8 cellular contexts compared by ENCODE assay signal in the genomic region with DNA sequence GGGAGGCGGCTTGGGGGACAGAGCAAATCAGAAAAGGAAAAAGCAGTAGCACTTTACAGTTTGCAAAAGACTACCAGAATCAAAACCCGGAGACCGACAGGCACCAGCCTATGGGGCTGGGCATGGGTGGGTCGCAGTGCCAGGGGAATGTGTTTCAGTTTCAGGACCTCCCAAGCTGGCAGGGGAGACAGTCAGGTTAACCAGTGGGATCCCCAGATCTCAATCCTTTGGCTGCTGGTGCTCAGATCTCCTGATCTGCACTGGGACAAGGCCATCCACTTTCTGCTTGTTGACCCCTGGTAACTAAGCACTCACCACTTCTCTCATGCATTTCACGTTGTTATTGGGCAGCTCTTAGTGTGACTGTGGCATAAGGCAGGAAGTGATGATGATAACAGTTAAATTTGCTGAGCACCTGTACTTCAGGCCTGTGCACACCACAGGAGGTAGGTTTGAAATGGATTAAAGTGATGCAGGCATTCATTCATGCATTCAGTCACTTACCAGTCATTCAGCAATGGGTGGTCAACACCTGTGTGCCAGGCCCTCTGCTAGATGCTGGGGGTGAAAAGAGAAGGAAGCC. TPM values are rescaled to one million over a fixed set of nuclear protein-coding genes. Genes with fewer than 3 reads are reported as not detected.
DNase-seq lines count a peak whose midpoint lies in the region; ATAC-seq lines count a peak whose summit lies in the region.

No MANE protein-coding gene starts in this region.

- no peaks in the 10 kb centered on the region for H3K27me3 Mint-ChIP-seq in dendritic cell treated with granulocyte-macrophage colony-stimulating factor and Interleukin-4, amounts not matched to agents 40 ng/mL and 50 ng/mL, for 4 days
- no peaks in the 10 kb centered on the region for H3K27me3 Mint-ChIP-seq in naive thymus-derived CD8-positive, alpha-beta T cell

- POLR2A ChIA-PET in naive thymus-derived CD8-positive, alpha-beta T cell (lab: Charles Lee), result interaction anchor here (0.6 to 1.2 kb wide), 5 partner anchors 9 to 165 kb away, joined by 3 to 6 read pairs (median 3); partner anchors contain the start of gene TOR2A

- no peaks in the 10 kb centered on the region for H3K9me3 Mint-ChIP-seq in dendritic cell treated with granulocyte-macrophage colony-stimulating factor and Interleukin-4, amounts not matched to agents 40 ng/mL and 50 ng/mL, for 4 days
- H3K9me3 Mint-ChIP-seq in naive thymus-derived CD8-positive, alpha-beta T cell, result no peaks in the 10 kb centered on the region

- ATAC-seq in GM18907 (IDR thresholded peaks at IDR 0.05; ENCODE audit: unreplicated experiment) (peak; percentile 34), HG03460 (IDR thresholded peaks at IDR 0.05; ENCODE audit: unreplicated experiment) (no peak), GM18870 (IDR thresholded peaks at IDR 0.05; ENCODE audit: unreplicated experiment) (no peak)
- ATAC-seq in naive thymus-derived CD8-positive, alpha-beta T cell, result peak; percentile 40 to 75

- H3K27ac Mint-ChIP-seq in dendritic cell treated with granulocyte-macrophage colony-stimulating factor and Interleukin-4, amounts not matched to agents 40 ng/mL and 50 ng/mL, for 4 days, result peak overlapping the region; percentile 100
- peak overlapping the region; percentile 45 to 93 (median 82) for H3K27ac Mint-ChIP-seq in naive thymus-derived CD8-positive, alpha-beta T cell

- intact Hi-C loops in dendritic cell treated with granulocyte-macrophage colony-stimulating factor and Interleukin-4, amounts not matched to agents 40 ng/mL and 50 ng/mL, for 4 days (cut with micrococcal nuclease), result loop anchor here (2.0 to 10.0 kb wide), 2 partner anchors 17 to 345 kb away; partner anchors contain the start of gene ST6GALNAC4

- H3K4me3 Mint-ChIP-seq in dendritic cell treated with granulocyte-macrophage colony-stimulating factor and Interleukin-4, amounts not matched to agents 40 ng/mL and 50 ng/mL, for 4 days, result peak overlapping the region; percentile 79
- peak overlapping the region; percentile 77 to 91 (median 86) for H3K4me3 Mint-ChIP-seq in naive thymus-derived CD8-positive, alpha-beta T cell

- H3K4me1 Mint-ChIP-seq in dendritic cell treated with granulocyte-macrophage colony-stimulating factor and Interleukin-4, amounts not matched to agents 40 ng/mL and 50 ng/mL, for 4 days (ENCODE audit: low read depth), result peaks cover 75% of the 10 kb centered on the region
- peaks cover 15 to 30% (median 26%) of the 10 kb centered on the region in 4 donors for H3K4me1 Mint-ChIP-seq in naive thymus-derived CD8-positive, alpha-beta T cell

- peak; percentile 63 for DNase-seq in ACHN
- DNase-seq in RKO (ENCODE audit: low spot score), result peak; percentile 83
- DNase-seq in naive thymus-derived CD8-positive, alpha-beta T cell, result peak in 5 of 10 donors; percentile 20 to 57 (median 45)
- DNase-seq in AG20443 (ENCODE audit: low spot score), result no peak

- in situ Hi-C loops in ACHN (cut with HindIII; ENCODE audit: low pct_ligation_motif_present, low pct_unique_long_range_greater_than_20kb, low sequenced_read_pairs), result no loop called here

- H3K36me3 Mint-ChIP-seq in dendritic cell treated with granulocyte-macrophage colony-stimulating factor and Interleukin-4, amounts not matched to agents 40 ng/mL and 50 ng/mL, for 4 days (ENCODE audit: low read depth), result peaks cover 67% of the 10 kb centered on the region
- H3K36me3 Mint-ChIP-seq in naive thymus-derived CD8-positive, alpha-beta T cell, result no peaks in the 10 kb centered on the region

RNA-seq across cellular contexts. Expression of gene STXBP1, which starts 42.2 kb away (rescaled TPM):
- 10 to 100 TPM; 34.6 to 39.7 TPM for total RNA-seq in naive thymus-derived CD8-positive, alpha-beta T cell
- polyA plus RNA-seq in naive thymus-derived CD8-positive, alpha-beta T cell, result 10 to 100 TPM in 1 of 3 donors, 1 to 10 TPM in 2; 3.4 to 10.3 (median 7.5) TPM

Comparison
In these comparisons a context has a peak if more than half of its experiments do, and no peak if none do; other contexts are left out.
1. ATAC-seq: peak in GM18907 (single experiment) and naive thymus-derived CD8-positive, alpha-beta T cell (2 of 2); none in HG03460 (single experiment) and GM18870 (single experiment).